8 cellular contexts compared by ENCODE assay signal in genomic region chr1:155744711-155745283, GRCh38. TPM values are rescaled to one million over a fixed set of nuclear protein-coding genes. Genes with fewer than 3 reads are reported as not detected.
DNase-seq lines count a peak whose midpoint lies in the region; ATAC-seq, FAIRE-seq and TF ChIP-seq lines count a peak whose summit lies in the region.

No MANE protein-coding gene starts in this region.

- CTCF ChIA-PET in A549 (lab: Yijun Ruan, JAX) = interaction anchor here (1.8 kb wide), 1 partner anchor 16 kb away, joined by 5 read pairs; no protein-coding TSS in a partner anchor

- TF ChIP-seq POLR2A in A549 (IDR thresholded peaks at IDR 0.05; ENCODE audit: low read length) = no peak

- H3K4me1 ChIP-seq in A549 (no peaks in the 10 kb centered on the region), HUES48 (ENCODE audit: control insufficient read depth, insufficient read depth, low read length) (no peaks in the 10 kb centered on the region), muscle layer of colon (ENCODE audit: insufficient read depth, low read length) (no peaks in the 10 kb centered on the region)

- POLR2A ChIA-PET in A549 (lab: Yijun Ruan, JAX) = interaction anchor here (0.6 to 0.9 kb wide), 2 partner anchors 16 to 348 kb away, joined by 3 read pairs; no protein-coding TSS in a partner anchor

- WGBS in A549 (ENCODE audit: missing lambda C conversion rate) = 81% methylated on average over 9 of the region's 9 CpGs

- ATAC-seq in A549 (no peak), left colon (no peak)

- TF ChIP-seq RAD21 in A549 (conservative IDR thresholded peaks at IDR 0.05 in 1 of 2, IDR thresholded peaks at IDR 0.05 in 1 of 2) = no peak

- H3K27me3 ChIP-seq in HUES48 (ENCODE audit: control insufficient read depth, insufficient read depth, low read length) (no peaks in the 10 kb centered on the region), muscle layer of colon (ENCODE audit: control insufficient read depth in 1 of 2, insufficient read depth in 2 of 2, low read length in 2 of 2) (no peaks in the 10 kb centered on the region)

- FAIRE-seq in A549 (lab: Jason Lieb, UNC) = no peak

- H3K9ac ChIP-seq in HUES48 (ENCODE audit: low read depth, low read length) (peak overlapping the region; percentile 55; the same call in 1 of the 2 replicates), muscle layer of colon (ENCODE audit: low read length) (peak overlapping the region; percentile 31)

- H3K4me3 ChIP-seq in A549 (peak overlapping the region; percentile 48), HUES48 (ENCODE audit: low read depth, low read length) (peak overlapping the region; percentile 85), cardiac fibroblast (replicated peaks in 1 of 2; ENCODE audit: low read depth in 2 of 2, low read length in 2 of 2) (peak overlapping the region; percentile 66 to 70), muscle layer of colon (ENCODE audit: low read depth in 1 of 2, low read length in 2 of 2) (peak overlapping the region; percentile 47 to 69)

- peak overlapping the region; percentile 75 for H3K4me2 ChIP-seq in A549

- intact Hi-C loops in left colon (cut with DNase I, micrococcal nuclease) = no loop called here

- H3K27ac ChIP-seq in A549 (peak overlapping the region; percentile 80 to 87), HUES48 (ENCODE audit: low read depth, low read length) (no peak overlapping the region), muscle layer of colon (ENCODE audit: low read depth, low read length) (peak overlapping the region; percentile 47)

- DNase-seq in A549 (ENCODE audit: low read depth in 1 of 2, low spot score in 1 of 2) = no peak
- no peak for DNase-seq in cardiac fibroblast (ENCODE audit: low read depth in 2 of 2)
- no peak for DNase-seq in NK-92 (lab: John Stamatoyannopoulos, UW; ENCODE audit: unreplicated experiment)
- DNase-seq in occipital lobe (lab: John Stamatoyannopoulos, UW) = no peak
- DNase-seq in left colon = no peak
- DNase-seq in GM13976 (ENCODE audit: low spot score) = no peak

- H3K9me3 ChIP-seq in A549 (no peaks in the 10 kb centered on the region), HUES48 (ENCODE audit: control insufficient read depth, insufficient read depth, low read length) (no peaks in the 10 kb centered on the region), muscle layer of colon (ENCODE audit: low read length) (no peaks in the 10 kb centered on the region)

- TF ChIP-seq CTCF in A549 (IDR thresholded peaks at IDR 0.05) (no peak), cardiac fibroblast (IDR thresholded peaks at IDR 0.05; ENCODE audit: low read depth, low read length) (no peak), GM13976 (IDR thresholded peaks at IDR 0.05; ENCODE audit: borderline replicate concordance, control extremely low read depth, extremely low read depth, insufficient read depth, missing control alignments) (no peak)

- peaks cover 15% of the 10 kb centered on the region for H3K36me3 ChIP-seq in HUES48 (ENCODE audit: control insufficient read depth, insufficient read depth, low read length)
- no peaks in the 10 kb centered on the region for H3K36me3 ChIP-seq in muscle layer of colon (ENCODE audit: insufficient read depth, low read length)

- in situ Hi-C loops in GM13976 (cut with MboI; ENCODE audit: low sequenced_read_pairs, unreplicated experiment) = no loop called here

- TF ChIP-seq EP300 in A549 (IDR thresholded peaks at IDR 0.05) = no peak

TF ChIP-seq in A549, 52 proteins besides CTCF, POLR2A, EP300 and RAD21:
- TF ChIP-seq PHF8 (IDR thresholded peaks at IDR 0.05; ENCODE audit: borderline replicate concordance, low read depth) (no peak), E2F6 (IDR thresholded peaks at IDR 0.05; ENCODE audit: borderline replicate concordance, low read depth) (no peak), MYC (IDR thresholded peaks at IDR 0.05; ENCODE audit: borderline replicate concordance, low read length) (no peak), HMGXB4 (CRISPR knock-in tag; IDR thresholded peaks at IDR 0.05; ENCODE audit: borderline replicate concordance) (no peak), HES2 (IDR thresholded peaks at IDR 0.05) (no peak), HOXA7 (CRISPR knock-in tag; IDR thresholded peaks at IDR 0.05) (no peak), KDM5A (IDR thresholded peaks at IDR 0.05) (no peak), CEBPB (IDR thresholded peaks at IDR 0.05) (no peak), ZFP36 (IDR thresholded peaks at IDR 0.05; ENCODE audit: borderline replicate concordance, partially characterized antibody) (no peak), TP53 (CRISPR knock-in tag; IDR thresholded peaks at IDR 0.05) (no peak)

RNA-seq across cellular contexts. Expression of gene DAP3, which starts 55.9 kb away (rescaled TPM):
- polyA plus RNA-seq in A549 (2011; rRNA removed) = 171 and 182 TPM in 2 replicates
- 106 and 114 TPM in 2 replicates for polyA plus RNA-seq in A549 (2012; cell fraction: cytosol; rRNA removed)
- polyA plus RNA-seq in A549 (2012; cell fraction: nucleus; rRNA removed) = 107 and 111 TPM in 2 replicates
- polyA plus RNA-seq in A549 (2017; fragmentation: RNase III; extraction: RNeasy Plus Mini Kit Qiagen cat#74134 plus additional on column Dnase treatment) = 94.8 to 102 TPM (median 96.3 TPM) in 3 replicates
- 143 and 168 TPM in 2 replicates for polyA minus RNA-seq in A549 (2011; rRNA and poly(A)+ RNA removed)
- 41.0 TPM for total RNA-seq in occipital lobe
- total RNA-seq in left colon = 10 to 100 TPM; 67.2 to 84.3 TPM

RNA-seq across cellular contexts. Expression of gene YY1AP1, which starts 56.2 kb away (rescaled TPM):
- polyA plus RNA-seq in A549 (2011; rRNA removed) (83.5 and 91.5 TPM in 2 replicates), A549 (2017; fragmentation: RNase III; extraction: RNeasy Plus Mini Kit Qiagen cat#74134 plus additional on column Dnase treatment) (33.5 to 34.2 TPM (median 33.8 TPM) in 3 replicates)
- 35.8 and 41.6 TPM in 2 replicates for polyA plus RNA-seq in A549 (2012; cell fraction: cytosol; rRNA removed)
- 42.9 and 56.6 TPM in 2 replicates for polyA plus RNA-seq in A549 (2012; cell fraction: nucleus; rRNA removed)
- polyA minus RNA-seq in A549 (2011; rRNA and poly(A)+ RNA removed) = 49.1 and 54.4 TPM in 2 replicates
- total RNA-seq in occipital lobe (393 TPM), left colon (10 to 100 TPM; 52.4 to 61.7 TPM)
